ENCODE assay signal across 12 cellular contexts in the genomic region with DNA sequence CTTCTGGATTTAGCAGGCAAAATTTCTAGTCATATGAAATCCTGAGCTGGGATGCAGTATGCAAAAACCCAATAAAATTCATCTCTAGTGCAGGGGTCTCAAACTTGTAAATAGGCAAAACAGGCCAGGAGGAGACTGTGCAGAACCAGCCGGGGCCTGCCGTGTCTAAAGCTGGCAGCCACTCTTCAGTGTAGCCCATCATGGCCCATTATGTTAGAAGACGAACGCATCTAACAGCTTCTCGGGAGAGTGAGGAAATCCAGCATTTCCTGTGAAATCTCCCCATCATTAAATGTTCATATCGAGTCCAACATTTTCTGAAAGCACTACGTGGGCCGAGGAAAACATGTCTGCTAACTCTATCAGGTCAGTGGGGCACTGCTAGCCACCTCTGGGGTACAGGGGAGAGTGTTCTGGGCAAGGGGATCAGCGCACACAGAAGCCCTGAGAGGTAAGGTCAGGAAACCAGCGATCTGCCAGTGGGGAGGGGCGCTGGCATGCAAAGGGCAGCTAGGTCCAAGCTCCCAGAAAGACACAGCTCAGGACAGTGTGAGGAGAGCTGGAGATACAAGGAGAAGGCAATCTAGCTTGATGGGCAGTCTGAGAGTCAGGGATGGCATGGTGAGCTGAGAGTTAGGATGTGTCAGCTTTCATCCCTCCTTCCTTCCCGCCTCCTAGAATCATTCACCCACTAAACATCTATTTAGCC.
A peak's percentile ranks its signal among the peaks of the same experiment; 100 is the strongest.
DNase-seq lines count a peak whose midpoint lies in the region; ATAC-seq and TF ChIP-seq lines count a peak whose summit lies in the region.
"Had no signal": no experiment of that assay in that cellular context is flagged by ENCODE, and none has a peak within 500 bp of the region (broad histone marks: within the 10 kb centered on the region; RNA-seq: fewer than 3 reads in every experiment).

No MANE protein-coding gene starts in this region.

- H3K9me3 ChIP-seq in lower lobe of right lung: no peaks in the 10 kb centered on the region

- ATAC-seq in lower lobe of right lung (no peak), GM18873 (IDR thresholded peaks at IDR 0.05; ENCODE audit: low FRiP score, unreplicated experiment) (no peak)

- no peaks in the 10 kb centered on the region for H3K27me3 Mint-ChIP-seq in activated T-helper 1 cell treated with anti-CD3 and anti-CD28 coated beads, Interleukin-12 subunit alpha, Interleukin-12 subunit beta, Interleukin-2, Interleukin-4 antibody, amounts not matched to agents 30 ng/mL and 10 ng/mL and 1 ng/mL, durations not matched to agents 14 hours and 24 hours and 36 hours (ENCODE audit: insufficient read depth)

- peaks cover 26% of the 10 kb centered on the region for H3K4me1 Mint-ChIP-seq in activated T-helper 1 cell treated with anti-CD3 and anti-CD28 coated beads, Interleukin-12 subunit alpha, Interleukin-12 subunit beta, Interleukin-2, Interleukin-4 antibody, amounts not matched to agents 30 ng/mL and 10 ng/mL and 1 ng/mL, durations not matched to agents 14 hours and 24 hours and 36 hours (ENCODE audit: low read depth)

- peaks cover 35% of the 10 kb centered on the region for H3K36me3 Mint-ChIP-seq in activated T-helper 1 cell treated with anti-CD3 and anti-CD28 coated beads, Interleukin-12 subunit alpha, Interleukin-12 subunit beta, Interleukin-2, Interleukin-4 antibody, amounts not matched to agents 30 ng/mL and 10 ng/mL and 1 ng/mL, durations not matched to agents 14 hours and 24 hours and 36 hours (ENCODE audit: low read depth)

- intact Hi-C loops in activated T-helper 1 cell treated with anti-CD3 and anti-CD28 coated beads, Interleukin-12 subunit alpha, Interleukin-12 subunit beta, Interleukin-2, Interleukin-4 antibody, amounts not matched to agents 30 ng/mL and 10 ng/mL and 1 ng/mL, durations not matched to agents 14 hours and 24 hours and 36 hours (cut with micrococcal nuclease): no loop called here
- intact Hi-C loops in lower lobe of right lung (cut with DNase I): no loop called here

- H3K27me3 ChIP-seq in lower lobe of right lung (ENCODE audit: low read depth): no peaks in the 10 kb centered on the region

- peaks cover 64% of the 10 kb centered on the region for H3K4me1 ChIP-seq in lower lobe of right lung

- TF ChIP-seq CTCF in lower lobe of right lung (IDR thresholded peaks at IDR 0.05): no peak

- H3K27ac Mint-ChIP-seq in activated T-helper 1 cell treated with anti-CD3 and anti-CD28 coated beads, Interleukin-12 subunit alpha, Interleukin-12 subunit beta, Interleukin-2, Interleukin-4 antibody, amounts not matched to agents 30 ng/mL and 10 ng/mL and 1 ng/mL, durations not matched to agents 14 hours and 24 hours and 36 hours: peak overlapping the region; percentile 14

- H3K36me3 ChIP-seq in lower lobe of right lung: peaks cover 32% of the 10 kb centered on the region

- peak overlapping the region; percentile 62 for H3K27ac ChIP-seq in lower lobe of right lung

- H3K4me3 Mint-ChIP-seq in activated T-helper 1 cell treated with anti-CD3 and anti-CD28 coated beads, Interleukin-12 subunit alpha, Interleukin-12 subunit beta, Interleukin-2, Interleukin-4 antibody, amounts not matched to agents 30 ng/mL and 10 ng/mL and 1 ng/mL, durations not matched to agents 14 hours and 24 hours and 36 hours: no peak overlapping the region

- no peak overlapping the region for H3K4me3 ChIP-seq in lower lobe of right lung

- POLR2A ChIA-PET in HEK293T (lab: Yijun Ruan, JAX): no interaction called here

- H3K9me3 Mint-ChIP-seq in activated T-helper 1 cell treated with anti-CD3 and anti-CD28 coated beads, Interleukin-12 subunit alpha, Interleukin-12 subunit beta, Interleukin-2, Interleukin-4 antibody, amounts not matched to agents 30 ng/mL and 10 ng/mL and 1 ng/mL, durations not matched to agents 14 hours and 24 hours and 36 hours: no peaks in the 10 kb centered on the region

- DNase-seq in NCI-H2227 (lab: John Stamatoyannopoulos, UW; ENCODE audit: unreplicated experiment): peak; percentile 13
- DNase-seq in NCI-H2227 treated with DMSO at 0.1 percent for 48 hours (lab: John Stamatoyannopoulos, UW): no peak
- no peak for DNase-seq in activated T-helper 1 cell treated with anti-CD3 and anti-CD28 coated beads, Interleukin-12 subunit alpha, Interleukin-12 subunit beta, Interleukin-2, Interleukin-4 antibody, amounts not matched to agents 30 ng/mL and 10 ng/mL and 1 ng/mL, durations not matched to agents 14 hours and 24 hours and 36 hours (ENCODE audit: low spot score)
- peak; percentile 20 for DNase-seq in lower lobe of right lung
- peak; percentile 28 for DNase-seq in superior temporal gyrus (ENCODE audit: extremely low spot score)
- DNase-seq in HEK293T (ENCODE audit: extremely low spot score): no peak
- no peak for DNase-seq in COLO829 (ENCODE audit: low spot score)
- DNase-seq: activated CD8-positive, alpha-beta memory T cell treated with anti-CD3 and anti-CD28 coated beads, Interleukin-2, amount 50 U/mL, for 48 hours; islet precursor cell; stimulated activated CD4-positive, alpha-beta T cell treated with anti-CD3 and anti-CD28 coated beads, Interleukin-2, amount 100 ng/mL, for 24 hours; stimulated activated naive CD4-positive, alpha-beta T cell treated with Interleukin-2 at 50 U/mL for 16 hours had no signal

- CTCF ChIA-PET in HEK293T (lab: Yijun Ruan, JAX): interaction anchor here (0.6 to 1.0 kb wide), 2 partner anchors 26 to 496 kb away, joined by 3 read pairs; no protein-coding TSS in a partner anchor

TF ChIP-seq in HEK293T, 16 proteins besides CTCF, POLR2A, EP300 and RAD21:
- TF ChIP-seq TARDBP (IDR thresholded peaks at IDR 0.05) (no peak), FOXA1 (IDR thresholded peaks at IDR 0.05) (no peak), CTBP1 (IDR thresholded peaks at IDR 0.05; ENCODE audit: borderline replicate concordance) (no peak), PKNOX1 (IDR thresholded peaks at IDR 0.05) (no peak), SUZ12 (IDR thresholded peaks at IDR 0.05) (no peak), SP1 (IDR thresholded peaks at IDR 0.05) (no peak), ZNF384 (IDR thresholded peaks at IDR 0.05) (no peak), L3MBTL2 (conservative IDR thresholded peaks at IDR 0.05) (no peak), NFRKB (IDR thresholded peaks at IDR 0.05) (no peak), LEF1 (IDR thresholded peaks at IDR 0.05; ENCODE audit: borderline replicate concordance) (no peak), ELF4 (IDR thresholded peaks at IDR 0.05) (no peak), BHLHE40 (IDR thresholded peaks at IDR 0.05; ENCODE audit: borderline replicate concordance) (no peak), ARNT (IDR thresholded peaks at IDR 0.05) (no peak), HDGF (IDR thresholded peaks at IDR 0.05; ENCODE audit: borderline replicate concordance) (no peak), FOXK2 (IDR thresholded peaks at IDR 0.05) (no peak), FOXM1 (IDR thresholded peaks at IDR 0.05; ENCODE audit: borderline replicate concordance) (no peak)
TF ChIP-seq in HEK293T: peak in this region for 0.

Comparison
In these comparisons a context has a peak if more than half of its experiments do, and no peak if none do; other contexts are left out.
1. DNase-seq: peak in NCI-H2227 (single experiment), lower lobe of right lung (single experiment) and superior temporal gyrus (single experiment); none in NCI-H2227 treated with DMSO at 0.1 percent for 48 hours (single experiment), activated T-helper 1 cell treated with anti-CD3 and anti-CD28 coated beads, Interleukin-12 subunit alpha, Interleukin-12 subunit beta, Interleukin-2, Interleukin-4 antibody, amounts not matched to agents 30 ng/mL and 10 ng/mL and 1 ng/mL, durations not matched to agents 14 hours and 24 hours and 36 hours (single experiment), HEK293T (single experiment) and COLO829 (single experiment).